Comparison of ENCODE assay signal across 12 cellular contexts in the genomic region with DNA sequence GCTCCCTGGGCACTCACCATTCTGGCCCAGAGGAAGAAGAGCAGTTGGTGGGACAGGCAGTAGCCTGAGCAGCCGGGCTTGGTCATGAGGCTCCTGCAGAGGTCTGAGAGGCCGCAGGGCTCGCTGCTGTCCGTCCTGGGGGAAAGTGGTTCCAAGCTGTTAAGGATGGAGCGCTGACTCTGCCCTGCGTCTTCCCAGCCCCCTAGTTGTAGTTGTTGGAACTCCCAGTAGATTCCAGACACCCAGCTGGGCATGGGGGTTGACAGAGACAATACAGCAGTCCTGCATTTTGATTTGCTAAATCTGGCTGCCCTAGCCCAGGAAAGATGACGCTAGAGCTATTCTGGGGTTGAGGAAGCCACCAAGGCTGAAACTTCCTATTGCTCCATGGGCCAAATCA. TPM values are rescaled to one million over a fixed set of nuclear protein-coding genes. Genes with fewer than 3 reads are reported as not detected.
A peak's percentile ranks its signal among the peaks of the same experiment; 100 is the strongest.
DNase-seq lines count a peak whose midpoint lies in the region; ATAC-seq and TF ChIP-seq lines count a peak whose summit lies in the region.
"Had no signal": no experiment of that assay in that cellular context is flagged by ENCODE, and none has a peak within 500 bp of the region (broad histone marks: within the 10 kb centered on the region; RNA-seq: fewer than 3 reads in every experiment).

No MANE protein-coding gene starts in this region.

- H4K20me1 ChIP-seq in PC-9 (ENCODE audit: insufficient read depth) = no peaks in the 10 kb centered on the region

- H3K27ac ChIP-seq in PC-9 (no peak overlapping the region), esophagus squamous epithelium (no peak overlapping the region)
- H3K27ac ChIP-seq: ovary had no signal

- H3K9me2 ChIP-seq in PC-9 (ENCODE audit: insufficient read depth) = no peaks in the 10 kb centered on the region

- H3K4me3 ChIP-seq in PC-9 = no peak overlapping the region
- no peak overlapping the region for H3K4me3 ChIP-seq in foreskin fibroblast (ENCODE audit: low read depth in 1 of 2, low read length in 2 of 2)
- no peak overlapping the region for H3K4me3 ChIP-seq in esophagus squamous epithelium
- H3K4me3 ChIP-seq: ovary had no signal

- no peaks in the 10 kb centered on the region for H3K4me1 ChIP-seq in PC-9 (replicated peaks; ENCODE audit: insufficient read depth)
- no peaks in the 10 kb centered on the region for H3K4me1 ChIP-seq in esophagus squamous epithelium

- POLR2A ChIA-PET in PC-9 (lab: Charles Lee; ENCODE audit: unreplicated experiment) = no interaction called here

- no peaks in the 10 kb centered on the region for H3F3A ChIP-seq in PC-9 (ENCODE audit: insufficient read depth, low read depth)

- intact Hi-C loops in cardiac septum (cut with DNase I) (no loop called here), Right ventricle myocardium inferior (cut with DNase I) (no loop called here), PC-9 (cut with micrococcal nuclease; ENCODE audit: unreplicated experiment) (no loop called here), sciatic nerve (cut with DNase I) (no loop called here), esophagus squamous epithelium (cut with DNase I) (no loop called here)

- TF ChIP-seq CTCF in PC-9 (conservative IDR thresholded peaks at IDR 0.05) (0 out of 2 replicates have a peak, but pooled peaks have one; percentile 23), foreskin fibroblast (IDR thresholded peaks at IDR 0.05; ENCODE audit: low read depth, low read length) (peak; percentile 27), esophagus squamous epithelium (IDR thresholded peaks at IDR 0.05) (no peak)

- H3K9me3 ChIP-seq in PC-9 (ENCODE audit: insufficient read depth, low read depth) (no peaks in the 10 kb centered on the region), esophagus squamous epithelium (no peaks in the 10 kb centered on the region)
- H3K9me3 ChIP-seq: ovary had no signal

- no peaks in the 10 kb centered on the region for H3K79me2 ChIP-seq in PC-9 (ENCODE audit: low read depth)

- CTCF ChIA-PET in PC-9 (lab: Charles Lee) = interaction anchor here (0.6 kb wide), 1 partner anchor 515 kb away, joined by 3 read pairs; no protein-coding TSS in a partner anchor

- no peak overlapping the region for H2AFZ ChIP-seq in PC-9

- no peak for ATAC-seq in Right ventricle myocardium inferior
- ATAC-seq in sciatic nerve = peak; percentile 10
- ATAC-seq in HG03571 (IDR thresholded peaks at IDR 0.05; ENCODE audit: unreplicated experiment) = no peak

- H3K36me3 ChIP-seq in PC-9 (ENCODE audit: low read depth) (no peaks in the 10 kb centered on the region), esophagus squamous epithelium (no peaks in the 10 kb centered on the region)
- H3K36me3 ChIP-seq: ovary had no signal

- no peak for TF ChIP-seq POLR2A in esophagus squamous epithelium (IDR thresholded peaks at IDR 0.05)

- H3K4me2 ChIP-seq in PC-9 = no peak overlapping the region

- peaks cover 38% of the 10 kb centered on the region for H3K27me3 ChIP-seq in PC-9 (ENCODE audit: insufficient read depth, low read depth)
- no peaks in the 10 kb centered on the region for H3K27me3 ChIP-seq in esophagus squamous epithelium
- H3K27me3 ChIP-seq: ovary had no signal

- no TSS peak for BruUV-seq in PC-9 (replicated peaks; lab: Mats Ljungman, UMichigan)

- WGBS in esophagus squamous epithelium, 2 donors = 77% methylated on average over 7 of the region's 7 CpGs; no CpG with 5 or more reads in 1 of the 2 donors

- DNase-seq in cardiac septum (ENCODE audit: low spot score) = peak; percentile 66
- DNase-seq in Right ventricle myocardium inferior (ENCODE audit: missing footprints) = no peak
- DNase-seq in PC-9 = no peak
- peak in 1 of 2 donors; percentile 28 for DNase-seq in foreskin fibroblast
- no peak for DNase-seq in sciatic nerve (ENCODE audit: low spot score)
- DNase-seq in esophagus squamous epithelium (lab: John Stamatoyannopoulos, UW) = no peak
- no peak for DNase-seq in effector CD4-positive, alpha-beta T cell
- DNase-seq: NCI-H1092; ovary; stimulated activated CD4-positive, alpha-beta T cell treated with anti-CD3 and anti-CD28 coated beads, Interleukin-2, amount 100 ng/mL, for 48 hours had no signal

RNA-seq across cellular contexts. Expression of a gene that starts 7.3 kb away (rescaled TPM):
- 8.9 TPM for total RNA-seq in cardiac septum
- 3.5 TPM for total RNA-seq in Right ventricle myocardium inferior
- not detected in 2 replicates for total RNA-seq in PC-9 (2021)
- total RNA-seq in sciatic nerve = 44.3 TPM
- total RNA-seq in esophagus squamous epithelium = 1 to 10 TPM in 3 of 4 donors, under 1 TPM in 1; 0.38 to 4.8 (median 2.4) TPM
- total RNA-seq: activated CD8-positive, alpha-beta memory T cell treated with anti-CD3 and anti-CD28 coated beads for 36 hours had no signal

RNA-seq across cellular contexts. Expression of a gene that starts 13.2 kb away (rescaled TPM):
- total RNA-seq in cardiac septum (8.0 TPM), Right ventricle myocardium inferior (7.7 TPM), PC-9 (2021) (37.3 and 38.1 TPM in 2 replicates), sciatic nerve (15.8 TPM), esophagus squamous epithelium (10 to 100 TPM; 14.9 to 18.7 (median 16.5) TPM)

RNA-seq across cellular contexts. Expression of a gene that starts 24.7 kb away (rescaled TPM):
- total RNA-seq in cardiac septum (5.5 TPM), Right ventricle myocardium inferior (6.5 TPM), PC-9 (2021) (20.6 and 31.2 TPM in 2 replicates), sciatic nerve (11.5 TPM), esophagus squamous epithelium (10 to 100 TPM; 19.6 to 34.7 (median 26.0) TPM)

RNA-seq across cellular contexts. Expression of a gene that starts 39.1 kb away (rescaled TPM):
- 6.1 TPM for total RNA-seq in cardiac septum
- total RNA-seq in Right ventricle myocardium inferior = 5.7 TPM
- total RNA-seq in PC-9 (2021) = 10.4 TPM in 2 replicates
- total RNA-seq in sciatic nerve = 7.8 TPM
- total RNA-seq in esophagus squamous epithelium = 10 to 100 TPM in 2 of 4 donors, 1 to 10 TPM in 2; 6.3 to 15.8 (median 8.8) TPM

Comparison
In these comparisons a context has a peak if more than half of its experiments do, and no peak if none do; other contexts are left out.
1. CTCF ChIP-seq: peak in PC-9 (single experiment) and foreskin fibroblast (single experiment); none in esophagus squamous epithelium (0 of 6).